ENCODE assay signal across 1 cellular context in the genomic region with DNA sequence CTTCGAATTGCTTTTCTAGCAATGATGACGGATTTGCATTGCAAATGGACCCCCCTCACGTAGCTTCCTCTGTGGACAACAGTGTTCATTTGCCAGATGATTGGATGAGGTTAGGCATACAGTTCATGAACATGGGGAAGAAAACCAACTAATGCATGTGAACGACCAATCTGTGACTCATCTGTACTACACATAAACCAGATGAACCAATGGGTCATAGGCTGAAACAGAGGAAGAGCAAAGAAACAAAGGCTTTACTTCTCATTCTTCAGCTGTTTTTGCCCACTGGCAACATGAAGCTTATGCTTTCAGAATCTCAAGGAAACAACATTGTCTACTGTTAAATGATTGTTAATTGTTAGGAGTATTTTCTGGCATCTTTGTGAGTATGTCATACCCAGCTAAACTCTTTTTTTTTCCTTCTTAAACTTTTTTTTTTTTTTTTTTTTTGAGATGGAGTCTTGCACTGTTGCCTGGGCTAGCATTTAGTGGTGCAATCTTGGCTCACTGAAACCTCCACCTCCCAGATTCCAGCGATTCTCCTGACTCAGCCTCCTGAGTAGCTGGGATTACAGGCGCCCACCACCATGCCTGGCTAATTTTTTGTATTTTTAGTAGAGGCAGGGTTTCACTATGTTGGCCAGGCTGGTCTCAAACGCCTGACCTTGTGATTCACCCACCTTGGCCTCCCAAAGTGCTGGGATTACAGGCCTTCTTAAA.
TF ChIP-seq lines count a peak whose summit lies in the region.

No MANE protein-coding gene starts in this region.

TF ChIP-seq in HCT116, 20 proteins besides CTCF, POLR2A, EP300 and RAD21:
- TF ChIP-seq, protein P1, sequence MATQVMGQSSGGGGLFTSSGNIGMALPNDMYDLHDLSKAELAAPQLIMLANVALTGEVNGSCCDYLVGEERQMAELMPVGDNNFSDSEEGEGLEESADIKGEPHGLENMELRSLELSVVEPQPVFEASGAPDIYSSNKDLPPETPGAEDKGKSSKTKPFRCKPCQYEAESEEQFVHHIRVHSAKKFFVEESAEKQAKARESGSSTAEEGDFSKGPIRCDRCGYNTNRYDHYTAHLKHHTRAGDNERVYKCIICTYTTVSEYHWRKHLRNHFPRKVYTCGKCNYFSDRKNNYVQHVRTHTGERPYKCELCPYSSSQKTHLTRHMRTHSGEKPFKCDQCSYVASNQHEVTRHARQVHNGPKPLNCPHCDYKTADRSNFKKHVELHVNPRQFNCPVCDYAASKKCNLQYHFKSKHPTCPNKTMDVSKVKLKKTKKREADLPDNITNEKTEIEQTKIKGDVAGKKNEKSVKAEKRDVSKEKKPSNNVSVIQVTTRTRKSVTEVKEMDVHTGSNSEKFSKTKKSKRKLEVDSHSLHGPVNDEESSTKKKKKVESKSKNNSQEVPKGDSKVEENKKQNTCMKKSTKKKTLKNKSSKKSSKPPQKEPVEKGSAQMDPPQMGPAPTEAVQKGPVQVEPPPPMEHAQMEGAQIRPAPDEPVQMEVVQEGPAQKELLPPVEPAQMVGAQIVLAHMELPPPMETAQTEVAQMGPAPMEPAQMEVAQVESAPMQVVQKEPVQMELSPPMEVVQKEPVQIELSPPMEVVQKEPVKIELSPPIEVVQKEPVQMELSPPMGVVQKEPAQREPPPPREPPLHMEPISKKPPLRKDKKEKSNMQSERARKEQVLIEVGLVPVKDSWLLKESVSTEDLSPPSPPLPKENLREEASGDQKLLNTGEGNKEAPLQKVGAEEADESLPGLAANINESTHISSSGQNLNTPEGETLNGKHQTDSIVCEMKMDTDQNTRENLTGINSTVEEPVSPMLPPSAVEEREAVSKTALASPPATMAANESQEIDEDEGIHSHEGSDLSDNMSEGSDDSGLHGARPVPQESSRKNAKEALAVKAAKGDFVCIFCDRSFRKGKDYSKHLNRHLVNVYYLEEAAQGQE (IDR thresholded peaks at IDR 0.05; ENCODE audit: low read depth): no peak
- no peak for TF ChIP-seq CEBPB (IDR thresholded peaks at IDR 0.05; ENCODE audit: low read depth)
- TF ChIP-seq JUND (IDR thresholded peaks at IDR 0.05): no peak
- TF ChIP-seq ZFX (IDR thresholded peaks at IDR 0.05): no peak
- TF ChIP-seq MAX (IDR thresholded peaks at IDR 0.05): no peak
- no peak for TF ChIP-seq EGR1 (IDR thresholded peaks at IDR 0.05; ENCODE audit: low read depth)
